28 cellular contexts compared by ENCODE assay signal in the genomic region with DNA sequence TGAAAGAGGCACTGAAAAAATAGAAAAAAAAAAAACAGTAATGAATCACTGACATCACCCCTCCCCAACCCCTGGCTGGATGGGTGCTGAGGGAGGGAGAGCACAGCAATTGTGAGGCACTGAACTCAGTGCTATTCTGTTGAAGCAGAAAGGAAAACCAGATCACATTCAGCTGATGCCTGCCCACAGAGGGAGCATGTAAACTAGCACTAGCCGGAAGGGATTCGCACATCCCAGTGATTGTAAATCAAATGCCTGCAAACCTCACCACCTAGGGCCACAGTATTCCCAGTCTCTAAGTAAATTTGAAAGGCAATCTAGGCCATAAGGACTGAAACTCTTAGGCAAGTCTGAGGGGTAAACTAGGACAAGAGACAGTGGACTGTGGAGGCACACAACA.
"Had no signal": no experiment of that assay in that cellular context is flagged by ENCODE, and none has a peak within 500 bp of the region (broad histone marks: within the 10 kb centered on the region; RNA-seq: fewer than 3 reads in every experiment).

No MANE protein-coding gene starts in this region.

- H3K9me3 Mint-ChIP-seq: activated naive CD8-positive, alpha-beta T cell treated with anti-CD3 and anti-CD28 coated beads, Interleukin-2, amount 10 ng/mL, durations not matched to agents 7 days and 5 days had no signal

- H3K36me3 ChIP-seq: breast epithelium had no signal

- H3K27me3 ChIP-seq: body of pancreas, breast epithelium had no signal

- H3K4me1 Mint-ChIP-seq: activated CD4-positive, alpha-beta memory T cell treated with anti-CD3 and anti-CD28 coated beads, Interleukin-2, amount 10 ng/mL, durations not matched to agents 7 days and 5 days; activated naive CD4-positive, alpha-beta T cell treated with anti-CD3 and anti-CD28 coated beads, Interleukin-2, amount 50 U/mL, for 24 hours; activated naive CD8-positive, alpha-beta T cell treated with anti-CD3 and anti-CD28 coated beads, Interleukin-2, amount 10 ng/mL, durations not matched to agents 7 days and 5 days had no signal

- H2AFZ ChIP-seq: PC-9 had no signal

- H3K27ac Mint-ChIP-seq: activated CD4-positive, alpha-beta memory T cell treated with anti-CD3 and anti-CD28 coated beads, Interleukin-2, amount 10 ng/mL, durations not matched to agents 7 days and 5 days; activated naive CD4-positive, alpha-beta T cell treated with anti-CD3 and anti-CD28 coated beads, Interleukin-2, amount 50 U/mL, for 24 hours; activated naive CD8-positive, alpha-beta T cell treated with anti-CD3 and anti-CD28 coated beads, Interleukin-2, amount 10 ng/mL, durations not matched to agents 7 days and 5 days; activated T-cell treated with anti-CD3 and anti-CD28 coated beads, Interleukin-2, amount 50 U/mL, for 24 hours; activated T-helper 2 cell treated with anti-CD3 and anti-CD28 coated beads, Interferon-gamma antibody, Interleukin-2, Interleukin-4, amounts not matched to agents 10 μg/mL and 5 μg/mL and 100 μg/mL, durations not matched to agents 14 hours and 24 hours and 36 hours had no signal

- H3K4me2 ChIP-seq: PC-9 had no signal

- DNase-seq: activated CD4-positive, alpha-beta memory T cell treated with anti-CD3 and anti-CD28 coated beads, Interleukin-2, amount 10 ng/mL, durations not matched to agents 7 days and 5 days; activated CD4-positive, alpha-beta T cell treated with anti-CD3 and anti-CD28 coated beads for 1 hour; activated CD4-positive, alpha-beta T cell treated with anti-CD3 and anti-CD28 coated beads for 48 hours; activated CD4-positive, CD25-positive, alpha-beta regulatory T cell; activated gamma-delta T cell; activated naive CD4-positive, alpha-beta T cell treated with Interleukin-2 at 50 U/mL for 16 hours; activated naive CD8-positive, alpha-beta T cell treated with anti-CD3 and anti-CD28 coated beads, Interleukin-2, amount 10 ng/mL, durations not matched to agents 7 days and 5 days; activated T-cell treated with anti-CD3 and anti-CD28 coated beads, Interleukin-2, amount 50 U/mL, for 24 hours; amygdala; body of pancreas; Karpas-422; NCI-H1105; NCI-H1417 treated with DMSO at 0.1 percent for 48 hours; NCI-H1694; NCI-H2029; NCI-H510A; NCI-H526; NCI-H748 treated with DMSO at 0.1 percent for 48 hours; PC-9; Right ventricle myocardium superior; SW 1271; T-helper 1 cell; T-helper 2 cell; T-helper 9 cell had no signal

- H3K4me1 ChIP-seq: body of pancreas, breast epithelium had no signal

- ATAC-seq: body of pancreas had no signal

- H3K4me3 ChIP-seq: body of pancreas, breast epithelium, PC-9 had no signal

- H3K4me3 Mint-ChIP-seq: activated CD4-positive, alpha-beta memory T cell treated with anti-CD3 and anti-CD28 coated beads, Interleukin-2, amount 10 ng/mL, durations not matched to agents 7 days and 5 days; activated naive CD4-positive, alpha-beta T cell treated with anti-CD3 and anti-CD28 coated beads, Interleukin-2, amount 50 U/mL, for 24 hours; activated naive CD8-positive, alpha-beta T cell treated with anti-CD3 and anti-CD28 coated beads, Interleukin-2, amount 10 ng/mL, durations not matched to agents 7 days and 5 days; activated T-cell treated with anti-CD3 and anti-CD28 coated beads, Interleukin-2, amount 50 U/mL, for 24 hours had no signal

- H3K27ac ChIP-seq: body of pancreas, breast epithelium, PC-9, VCaP had no signal

- H3K36me3 Mint-ChIP-seq: activated naive CD4-positive, alpha-beta T cell treated with anti-CD3 and anti-CD28 coated beads, Interleukin-2, amount 50 U/mL, for 24 hours; activated naive CD8-positive, alpha-beta T cell treated with anti-CD3 and anti-CD28 coated beads, Interleukin-2, amount 10 ng/mL, durations not matched to agents 7 days and 5 days had no signal

- H3K9me3 ChIP-seq: body of pancreas had no signal

- H3K27me3 Mint-ChIP-seq: activated CD4-positive, alpha-beta memory T cell treated with anti-CD3 and anti-CD28 coated beads, Interleukin-2, amount 10 ng/mL, durations not matched to agents 7 days and 5 days; activated naive CD8-positive, alpha-beta T cell treated with anti-CD3 and anti-CD28 coated beads, Interleukin-2, amount 10 ng/mL, durations not matched to agents 7 days and 5 days; activated T-cell treated with anti-CD3 and anti-CD28 coated beads, Interleukin-2, amount 50 U/mL, for 24 hours had no signal
